In genomic region chr10:103700436-103700715, GRCh38 we compare ENCODE assay signal across 31 cellular contexts.
"Had no signal": no experiment of that assay in that cellular context is flagged by ENCODE, and none has a peak within 500 bp of the region (broad histone marks: within the 10 kb centered on the region; RNA-seq: fewer than 3 reads in every experiment).

No MANE protein-coding gene starts in this region.

- H3K36me3 ChIP-seq: colonic mucosa, heart left ventricle, left lung, pancreas, prostate gland, tibial artery had no signal

- FAIRE-seq: pancreas, TTC549 had no signal

- H3K4me3 Mint-ChIP-seq: activated CD4-positive, alpha-beta memory T cell treated with anti-CD3 and anti-CD28 coated beads for 36 hours; activated CD4-positive, alpha-beta T cell treated with anti-CD3 and anti-CD28 coated beads, Interleukin-2, amount 10 ng/mL, durations not matched to agents 24 days and 14 days; activated naive CD4-positive, alpha-beta T cell treated with anti-CD3 and anti-CD28 coated beads, Interleukin-2, amount 50 U/mL, for 24 hours; activated naive CD8-positive, alpha-beta T cell treated with anti-CD3 and anti-CD28 coated beads, Interleukin-2, amount 50 U/mL, for 24 hours; effector memory CD8-positive, alpha-beta T cell; natural killer cell treated with Interleukin-12 subunit alpha and Interleukin-12 subunit beta and Interleukin-15 and Interleukin-18, amount 100 ng/mL, for 72 hours; stimulated activated memory B cell treated with anti-CD40 and anti-IgM and Interleukin-4, amounts not matched to agents 10 μg/mL and 1 μg/mL and 100 μg/mL, for 72 hours; stimulated activated naive CD8-positive, alpha-beta T cell treated with anti-CD3 and anti-CD28 coated beads, Interleukin-15, amount 100 ng/mL, for 72 hours; T-helper 1 cell treated with Interleukin-12 subunit alpha and Interleukin-12 subunit beta and Interleukin-4 antibody, amounts not matched to agents 30 μg/mL and 1 μg/mL, for 36 hours had no signal

- H3K27ac Mint-ChIP-seq: activated CD4-positive, alpha-beta memory T cell treated with anti-CD3 and anti-CD28 coated beads for 36 hours; activated CD4-positive, alpha-beta T cell treated with anti-CD3 and anti-CD28 coated beads, Interleukin-2, amount 10 ng/mL, durations not matched to agents 24 days and 14 days; activated naive CD4-positive, alpha-beta T cell treated with anti-CD3 and anti-CD28 coated beads, Interleukin-2, amount 50 U/mL, for 24 hours; activated naive CD8-positive, alpha-beta T cell treated with anti-CD3 and anti-CD28 coated beads, Interleukin-2, amount 50 U/mL, for 24 hours; activated T-helper 2 cell treated with anti-CD3 and anti-CD28 coated beads, Interferon-gamma antibody, Interleukin-2, Interleukin-4, amounts not matched to agents 10 μg/mL and 5 μg/mL and 100 μg/mL, durations not matched to agents 14 hours and 24 hours and 36 hours; effector memory CD8-positive, alpha-beta T cell; natural killer cell treated with Interleukin-12 subunit alpha and Interleukin-12 subunit beta and Interleukin-15 and Interleukin-18, amount 100 ng/mL, for 72 hours; stimulated activated memory B cell treated with anti-CD40 and anti-IgM and Interleukin-4, amounts not matched to agents 10 μg/mL and 1 μg/mL and 100 μg/mL, for 72 hours; stimulated activated naive CD8-positive, alpha-beta T cell treated with anti-CD3 and anti-CD28 coated beads, Interleukin-15, amount 100 ng/mL, for 72 hours; T-helper 1 cell treated with Interleukin-12 subunit alpha and Interleukin-12 subunit beta and Interleukin-4 antibody, amounts not matched to agents 30 μg/mL and 1 μg/mL, for 36 hours had no signal

- H3K4me2 ChIP-seq: smooth muscle cell had no signal

- H3K9me3 Mint-ChIP-seq: activated CD4-positive, alpha-beta memory T cell treated with anti-CD3 and anti-CD28 coated beads for 36 hours; activated CD4-positive, alpha-beta T cell treated with anti-CD3 and anti-CD28 coated beads, Interleukin-2, amount 10 ng/mL, durations not matched to agents 24 days and 14 days; activated naive CD4-positive, alpha-beta T cell treated with anti-CD3 and anti-CD28 coated beads, Interleukin-2, amount 50 U/mL, for 24 hours; activated naive CD8-positive, alpha-beta T cell treated with anti-CD3 and anti-CD28 coated beads, Interleukin-2, amount 50 U/mL, for 24 hours; activated T-helper 2 cell treated with anti-CD3 and anti-CD28 coated beads, Interferon-gamma antibody, Interleukin-2, Interleukin-4, amounts not matched to agents 10 μg/mL and 5 μg/mL and 100 μg/mL, durations not matched to agents 14 hours and 24 hours and 36 hours; effector memory CD8-positive, alpha-beta T cell; natural killer cell treated with Interleukin-12 subunit alpha and Interleukin-12 subunit beta and Interleukin-15 and Interleukin-18, amount 100 ng/mL, for 72 hours; stimulated activated memory B cell treated with anti-CD40 and anti-IgM and Interleukin-4, amounts not matched to agents 10 μg/mL and 1 μg/mL and 100 μg/mL, for 72 hours; stimulated activated naive CD8-positive, alpha-beta T cell treated with anti-CD3 and anti-CD28 coated beads, Interleukin-15, amount 100 ng/mL, for 72 hours; T-helper 1 cell treated with Interleukin-12 subunit alpha and Interleukin-12 subunit beta and Interleukin-4 antibody, amounts not matched to agents 30 μg/mL and 1 μg/mL, for 36 hours had no signal

- H3K4me3 ChIP-seq: colonic mucosa, heart left ventricle, left lung, lung, mucosa of descending colon, pancreas, prostate gland, smooth muscle cell, tibial artery had no signal

- H3K27me3 ChIP-seq: colonic mucosa, heart left ventricle, left lung, pancreas, tibial artery had no signal

- H3K36me3 Mint-ChIP-seq: activated CD4-positive, alpha-beta memory T cell treated with anti-CD3 and anti-CD28 coated beads for 36 hours; activated naive CD4-positive, alpha-beta T cell treated with anti-CD3 and anti-CD28 coated beads, Interleukin-2, amount 50 U/mL, for 24 hours; natural killer cell treated with Interleukin-12 subunit alpha and Interleukin-12 subunit beta and Interleukin-15 and Interleukin-18, amount 100 ng/mL, for 72 hours; stimulated activated memory B cell treated with anti-CD40 and anti-IgM and Interleukin-4, amounts not matched to agents 10 μg/mL and 1 μg/mL and 100 μg/mL, for 72 hours had no signal

- H3K4me1 ChIP-seq: pancreas, prostate gland had no signal

- ATAC-seq: activated CD4-positive, CD25-positive, alpha-beta regulatory T cell treated with anti-CD3 and anti-CD28 coated beads, Interleukin-2, amount 50 U/mL, for 24 hours; activated naive CD8-positive, alpha-beta T cell treated with anti-CD3 and anti-CD28 coated beads, Interleukin-2, amount 50 U/mL, for 24 hours; effector memory CD8-positive, alpha-beta T cell; heart left ventricle; left lung; mucosa of descending colon; natural killer cell treated with Interleukin-12 subunit alpha and Interleukin-12 subunit beta and Interleukin-15 and Interleukin-18, amount 100 ng/mL, for 72 hours; pancreas; stimulated activated memory B cell treated with anti-CD40 and anti-IgM and Interleukin-4, amounts not matched to agents 10 μg/mL and 1 μg/mL and 100 μg/mL, for 72 hours; stimulated activated naive CD8-positive, alpha-beta T cell treated with anti-CD3 and anti-CD28 coated beads, Interleukin-15, amount 100 ng/mL, for 72 hours had no signal

- H3K27ac ChIP-seq: colonic mucosa, heart left ventricle, left lung, pancreas, prostate gland, tibial artery, VCaP had no signal

- DNase-seq: activated CD4-positive, alpha-beta memory T cell treated with anti-CD3 and anti-CD28 coated beads for 36 hours; activated CD4-positive, alpha-beta T cell treated with anti-CD3 and anti-CD28 coated beads, Interleukin-2, amount 10 ng/mL, durations not matched to agents 24 days and 14 days; activated naive CD8-positive, alpha-beta T cell treated with anti-CD3 and anti-CD28 coated beads, Interleukin-2, amount 50 U/mL, for 24 hours; activated T-cell treated with anti-CD3 and anti-CD28 coated beads, Interleukin-2, amount 50 U/mL, for 48 hours; colonic mucosa; effector memory CD8-positive, alpha-beta T cell; erythroblast; foreskin fibroblast; heart left ventricle; kidney glomerular epithelial cell; mesendoderm; mucosa of descending colon; pancreas; stimulated activated CD4-positive, alpha-beta T cell treated with anti-CD3 and anti-CD28 coated beads, Interleukin-1b, Interleukin-23, amount 100 ng/mL, for 48 hours; stimulated activated CD4-positive, alpha-beta T cell treated with anti-CD3 and anti-CD28 coated beads, Interleukin-4, amount 100 ng/mL, for 4 hours; stimulated activated CD8-positive, alpha-beta memory T cell treated with anti-CD3 and anti-CD28 coated beads, Interleukin-4, amount 100 ng/mL, for 48 hours; stimulated activated naive CD8-positive, alpha-beta T cell treated with anti-CD3 and anti-CD28 coated beads, Interleukin-15, amount 100 ng/mL, for 72 hours; T-helper 9 cell; tibial artery had no signal

- H3K27me3 Mint-ChIP-seq: activated CD4-positive, alpha-beta memory T cell treated with anti-CD3 and anti-CD28 coated beads for 36 hours; activated CD4-positive, alpha-beta T cell treated with anti-CD3 and anti-CD28 coated beads, Interleukin-2, amount 10 ng/mL, durations not matched to agents 24 days and 14 days; activated naive CD4-positive, alpha-beta T cell treated with anti-CD3 and anti-CD28 coated beads, Interleukin-2, amount 50 U/mL, for 24 hours; activated naive CD8-positive, alpha-beta T cell treated with anti-CD3 and anti-CD28 coated beads, Interleukin-2, amount 50 U/mL, for 24 hours; effector memory CD8-positive, alpha-beta T cell; natural killer cell treated with Interleukin-12 subunit alpha and Interleukin-12 subunit beta and Interleukin-15 and Interleukin-18, amount 100 ng/mL, for 72 hours; stimulated activated memory B cell treated with anti-CD40 and anti-IgM and Interleukin-4, amounts not matched to agents 10 μg/mL and 1 μg/mL and 100 μg/mL, for 72 hours had no signal

- H3K9me3 ChIP-seq: colonic mucosa, heart left ventricle, left lung, mucosa of descending colon, pancreas, prostate gland, tibial artery had no signal
